Comparison of ENCODE assay signal across 28 cellular contexts in genomic region chr1:210932104-210932503, GRCh38.
"Had no signal": no experiment of that assay in that cellular context is flagged by ENCODE, and none has a peak within 500 bp of the region (broad histone marks: within the 10 kb centered on the region; RNA-seq: fewer than 3 reads in every experiment).

No MANE protein-coding gene starts in this region.

- ATAC-seq: effector memory CD8-positive, alpha-beta T cell; esophagus mucosa; foreskin keratinocyte; gastrocnemius medialis; gastroesophageal sphincter; heart left ventricle; heart right ventricle had no signal

- H3K4me1 ChIP-seq: colonic mucosa, esophagus muscularis mucosa, esophagus squamous epithelium, foreskin keratinocyte, gastrocnemius medialis, gastroesophageal sphincter, heart left ventricle, heart right ventricle had no signal

- H3K27ac ChIP-seq: colonic mucosa, coronary artery, dorsolateral prefrontal cortex, epithelial cell of prostate, esophagus muscularis mucosa, esophagus squamous epithelium, foreskin keratinocyte, gastrocnemius medialis, gastroesophageal sphincter, heart left ventricle, heart right ventricle, hepatocyte had no signal

- H3K27ac Mint-ChIP-seq: dendritic cell treated with granulocyte-macrophage colony-stimulating factor and Interleukin-4, amounts not matched to agents 40 ng/mL and 50 ng/mL, for 4 days; effector memory CD8-positive, alpha-beta T cell; endodermal cell had no signal

- H2AFZ ChIP-seq: hepatocyte had no signal

- H3K79me2 ChIP-seq: hepatocyte had no signal

- H3K9me3 ChIP-seq: colonic mucosa, esophagus muscularis mucosa, gastrocnemius medialis had no signal

- H3K4me2 ChIP-seq: hepatocyte had no signal

- H3K4me3 ChIP-seq: colonic mucosa, coronary artery, dorsolateral prefrontal cortex, esophagus muscularis mucosa, esophagus squamous epithelium, gastrocnemius medialis, gastroesophageal sphincter, heart left ventricle, heart right ventricle, hepatocyte had no signal

- H3K36me3 ChIP-seq: colonic mucosa, esophagus muscularis mucosa, esophagus squamous epithelium, gastrocnemius medialis, gastroesophageal sphincter, heart left ventricle, heart right ventricle had no signal

- FAIRE-seq: endometrium, endothelial cell of umbilical vein had no signal

- H3K27me3 ChIP-seq: colonic mucosa, dorsolateral prefrontal cortex, esophagus muscularis mucosa, esophagus squamous epithelium, foreskin keratinocyte, gastrocnemius medialis, heart left ventricle, heart right ventricle, hepatocyte had no signal

- DNase-seq: colonic mucosa; cortex of kidney; dermis blood vessel endothelial cell; dorsolateral prefrontal cortex; effector CD4-positive, alpha-beta T cell; effector CD8-positive, alpha-beta T cell; effector memory CD4-positive, alpha-beta T cell; effector memory CD8-positive, alpha-beta T cell; endodermal cell; erythroblast; esophagus squamous epithelium; foreskin fibroblast; foreskin keratinocyte; foreskin melanocyte; gastrocnemius medialis; glutamatergic neuron; head of caudate nucleus; heart left ventricle; heart right ventricle had no signal
